Comparison of ENCODE assay signal across 9 cellular contexts in the genomic region with DNA sequence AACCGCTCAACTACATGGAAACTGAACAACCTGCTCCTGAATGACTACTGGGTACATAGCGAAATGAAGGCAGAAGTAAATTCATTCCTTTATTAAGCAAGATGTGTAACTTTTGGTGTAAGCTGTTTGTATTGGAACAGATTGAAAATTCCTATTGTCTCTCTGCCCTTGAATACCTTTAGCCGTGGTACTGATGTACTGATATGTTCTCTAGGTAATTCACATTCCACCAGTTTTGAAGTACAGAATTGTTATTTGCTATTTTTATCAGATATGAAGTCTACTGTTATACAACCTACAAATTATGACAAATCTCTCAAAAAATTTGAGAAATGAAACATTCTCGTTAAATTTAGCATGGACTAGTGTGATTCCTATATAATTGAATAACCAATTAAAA.
"Had no signal": no experiment of that assay in that cellular context is flagged by ENCODE, and none has a peak within 500 bp of the region (broad histone marks: within the 10 kb centered on the region; RNA-seq: fewer than 3 reads in every experiment).

No MANE protein-coding gene starts in this region.

- H3K27ac ChIP-seq: GM23248 had no signal

- H3K4me3 ChIP-seq: GM23248, HAP-1, K562 had no signal

- H3K4me1 ChIP-seq: HAP-1 had no signal

- H3K9ac ChIP-seq: GM23248 had no signal

- H3K36me3 ChIP-seq: HAP-1 had no signal

- ATAC-seq: HCT116, K562 had no signal

- FAIRE-seq: HTR-8/SVneo, K562 had no signal

- DNase-seq: GM23248, GOT3, H7, HFFc6, IMR-90 had no signal
